In the genomic region with DNA sequence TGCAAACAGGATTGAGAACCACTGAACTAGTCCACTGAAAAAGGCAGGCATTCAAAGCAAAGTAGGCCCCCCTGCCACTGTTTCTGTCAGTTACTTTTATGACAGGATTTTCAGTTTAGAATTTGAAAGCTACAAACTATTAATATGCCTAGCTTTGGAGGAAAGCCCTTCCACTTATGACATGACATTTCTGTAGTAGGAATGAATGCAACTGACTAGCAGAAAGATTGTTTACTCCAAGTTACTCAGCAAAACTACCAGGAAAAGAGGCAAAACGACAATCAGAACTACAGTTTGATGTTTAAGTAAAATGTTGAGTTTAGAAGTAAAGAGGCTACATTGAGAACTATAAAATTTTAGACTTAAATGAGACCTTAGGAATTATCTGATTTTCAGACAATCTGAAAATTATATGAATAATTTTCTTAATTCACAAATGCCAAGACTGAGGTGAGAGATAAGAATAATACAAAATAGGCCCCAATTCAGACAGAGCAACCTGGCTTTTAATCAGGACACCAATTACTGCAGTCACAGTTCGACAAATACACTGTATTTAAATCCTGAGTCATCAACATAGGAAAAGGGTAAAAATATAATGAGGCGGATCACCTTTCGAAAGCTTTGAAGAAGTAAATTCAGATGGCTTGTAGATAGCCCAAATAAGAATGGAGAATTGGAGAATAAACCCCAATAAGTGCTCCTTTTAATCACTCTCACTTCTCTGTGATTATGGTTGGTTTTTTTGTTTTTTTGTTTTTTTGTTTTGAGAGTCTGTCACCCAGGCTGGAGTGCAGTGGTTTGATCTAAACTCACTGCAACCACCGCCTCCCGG, we compare ENCODE assay signal across 9 cellular contexts. TPM values are rescaled to one million over a fixed set of nuclear protein-coding genes. Genes with fewer than 3 reads are reported as not detected.
A peak's percentile ranks its signal among the peaks of the same experiment; 100 is the strongest.
DNase-seq lines count a peak whose midpoint lies in the region; ATAC-seq and TF ChIP-seq lines count a peak whose summit lies in the region.
"Had no signal": no experiment of that assay in that cellular context is flagged by ENCODE, and none has a peak within 500 bp of the region (broad histone marks: within the 10 kb centered on the region; RNA-seq: fewer than 3 reads in every experiment).

No MANE protein-coding gene starts in this region.

- no peak overlapping the region for H3K4me3 ChIP-seq in CD4-positive, CD25-positive, alpha-beta regulatory T cell (ENCODE audit: low read depth, low read length)
- peak overlapping the region; percentile 93; the same call in 1 of the 2 replicates for H3K4me3 ChIP-seq in Karpas-422 (ENCODE audit: low read length)
- peak overlapping the region in 1 of 2 donors; percentile 95 for H3K4me3 ChIP-seq in gastroesophageal sphincter

- no peaks in the 10 kb centered on the region for H3K9me2 ChIP-seq in Karpas-422 (replicated peaks; ENCODE audit: insufficient read depth, low read length)

- H3K4me3 Mint-ChIP-seq in CD4-positive, CD25-positive, alpha-beta regulatory T cell: peak overlapping the region; percentile 92 to 100 (median 96)
- peak overlapping the region; percentile 6 for H3K4me3 Mint-ChIP-seq in central memory CD8-positive, alpha-beta T cell
- H3K4me3 Mint-ChIP-seq in naive thymus-derived CD8-positive, alpha-beta T cell: peak overlapping the region in 9 of 10 donors; percentile 30 to 99 (median 98)

- no peak for TF ChIP-seq CTCF in gastroesophageal sphincter (IDR thresholded peaks at IDR 0.05)

- H3K27me3 Mint-ChIP-seq in CD4-positive, CD25-positive, alpha-beta regulatory T cell: peaks cover 4% of the 10 kb centered on the region
- H3K27me3 Mint-ChIP-seq in central memory CD8-positive, alpha-beta T cell: no peaks in the 10 kb centered on the region
- H3K27me3 Mint-ChIP-seq in naive thymus-derived CD8-positive, alpha-beta T cell: no peaks in the 10 kb centered on the region

- no peak overlapping the region for H3K9ac ChIP-seq in Karpas-422 (ENCODE audit: low read length)

- H3K4me2 ChIP-seq in Karpas-422 (ENCODE audit: low read depth, low read length, poor library complexity, severe bottlenecking): peak overlapping the region; percentile 98

- H3K27me3 ChIP-seq in CD4-positive, CD25-positive, alpha-beta regulatory T cell (ENCODE audit: control insufficient read depth, insufficient read depth, low read length): no peaks in the 10 kb centered on the region
- no peaks in the 10 kb centered on the region for H3K27me3 ChIP-seq in Karpas-422 (ENCODE audit: low read length)
- no peaks in the 10 kb centered on the region for H3K27me3 ChIP-seq in gastroesophageal sphincter

- TF ChIP-seq POLR2A in gastroesophageal sphincter (IDR thresholded peaks at IDR 0.05): no peak

- H2AFZ ChIP-seq in Karpas-422 (ENCODE audit: low read length): no peak overlapping the region

- peaks cover 23% of the 10 kb centered on the region for H3K36me3 ChIP-seq in CD4-positive, CD25-positive, alpha-beta regulatory T cell (ENCODE audit: control insufficient read depth, insufficient read depth, low read length)
- H3K36me3 ChIP-seq in Karpas-422 (ENCODE audit: insufficient read depth, low read length) (no peaks in the 10 kb centered on the region), gastroesophageal sphincter (peaks cover 0 to 25% of the 10 kb centered on the region in 2 donors)

- POLR2A ChIA-PET in naive thymus-derived CD8-positive, alpha-beta T cell (lab: Charles Lee): interaction anchor here (3.7 kb wide), 1 partner anchor 72 kb away, joined by 28 read pairs; a partner anchor contains a TSS

- H3K4me1 Mint-ChIP-seq in CD4-positive, CD25-positive, alpha-beta regulatory T cell: peaks cover 30 to 44% (median 36%) of the 10 kb centered on the region in 4 donors
- peaks cover 41% of the 10 kb centered on the region for H3K4me1 Mint-ChIP-seq in central memory CD8-positive, alpha-beta T cell
- peaks cover 17 to 45% (median 44%) of the 10 kb centered on the region in 4 donors for H3K4me1 Mint-ChIP-seq in naive thymus-derived CD8-positive, alpha-beta T cell

- no peak overlapping the region for H3K27ac ChIP-seq in CD4-positive, CD25-positive, alpha-beta regulatory T cell (ENCODE audit: insufficient read depth, low read length, poor library complexity, severe bottlenecking)
- H3K27ac ChIP-seq in Karpas-422 (ENCODE audit: low read length) (no peak overlapping the region), gastroesophageal sphincter (peak overlapping the region in 2 of 4 donors; percentile 95 to 96)

- TF ChIP-seq EP300 in gastroesophageal sphincter (IDR thresholded peaks at IDR 0.05): no peak

- peaks cover 20% of the 10 kb centered on the region for H3K36me3 Mint-ChIP-seq in CD4-positive, CD25-positive, alpha-beta regulatory T cell
- peaks cover 23% of the 10 kb centered on the region for H3K36me3 Mint-ChIP-seq in central memory CD8-positive, alpha-beta T cell (ENCODE audit: insufficient read depth)
- H3K36me3 Mint-ChIP-seq in naive thymus-derived CD8-positive, alpha-beta T cell: peaks cover 8 to 28% (median 24%) of the 10 kb centered on the region in 3 donors

- no peaks in the 10 kb centered on the region for H4K20me1 ChIP-seq in Karpas-422 (ENCODE audit: insufficient read depth, low read depth, low read length)

- H3K9me3 ChIP-seq in CD4-positive, CD25-positive, alpha-beta regulatory T cell (ENCODE audit: control insufficient read depth in 2 of 2, low read length in 2 of 2): no peaks in the 10 kb centered on the region
- H3K9me3 ChIP-seq in Karpas-422 (ENCODE audit: low read length) (no peaks in the 10 kb centered on the region), gastroesophageal sphincter (no peaks in the 10 kb centered on the region)

- H3K79me2 ChIP-seq in Karpas-422 (ENCODE audit: low read length): peaks cover 55% of the 10 kb centered on the region

- peak overlapping the region in 1 of 3 donors; percentile 91 for H3K27ac Mint-ChIP-seq in CD4-positive, CD25-positive, alpha-beta regulatory T cell
- no peak overlapping the region for H3K27ac Mint-ChIP-seq in central memory CD8-positive, alpha-beta T cell (ENCODE audit: low read depth)
- H3K27ac Mint-ChIP-seq in naive thymus-derived CD8-positive, alpha-beta T cell: peak overlapping the region in 1 of 10 donors; percentile 7

- H3K9me3 Mint-ChIP-seq in CD4-positive, CD25-positive, alpha-beta regulatory T cell: no peaks in the 10 kb centered on the region
- no peaks in the 10 kb centered on the region for H3K9me3 Mint-ChIP-seq in central memory CD8-positive, alpha-beta T cell
- H3K9me3 Mint-ChIP-seq in naive thymus-derived CD8-positive, alpha-beta T cell: peaks cover 0 to 7% (median under 1%) of the 10 kb centered on the region in 9 donors

- ATAC-seq in CD4-positive, CD25-positive, alpha-beta regulatory T cell (ENCODE audit: low read depth in 2 of 2): no peak
- no peak for ATAC-seq in central memory CD8-positive, alpha-beta T cell (replicated peaks; ENCODE audit: extremely low read depth, poor library complexity, severe bottlenecking)
- no peak for ATAC-seq in naive thymus-derived CD8-positive, alpha-beta T cell
- ATAC-seq in HG02981 (IDR thresholded peaks at IDR 0.05; ENCODE audit: unreplicated experiment) (no peak), GM19463 (IDR thresholded peaks at IDR 0.05; ENCODE audit: unreplicated experiment) (no peak), HG03520 (IDR thresholded peaks at IDR 0.05; ENCODE audit: unreplicated experiment) (no peak), gastroesophageal sphincter (no peak)

- peaks cover 14% of the 10 kb centered on the region for H3K4me1 ChIP-seq in CD4-positive, CD25-positive, alpha-beta regulatory T cell (ENCODE audit: control insufficient read depth, insufficient read depth, low read length, poor library complexity, severe bottlenecking)
- H3K4me1 ChIP-seq in Karpas-422 (ENCODE audit: low read length) (peaks cover 30% of the 10 kb centered on the region), gastroesophageal sphincter (peaks cover 0 to 53% (median 3%) of the 10 kb centered on the region in 3 donors)

- DNase-seq in CD4-positive, CD25-positive, alpha-beta regulatory T cell: no peak
- no peak for DNase-seq in Karpas-422
- no peak for DNase-seq in central memory CD8-positive, alpha-beta T cell (ENCODE audit: low spot score in 2 of 2)
- DNase-seq in naive thymus-derived CD8-positive, alpha-beta T cell: no peak
- DNase-seq: activated CD4-positive, CD25-positive, alpha-beta regulatory T cell treated with anti-CD3 and anti-CD28 coated beads, Interleukin-2, amount 50 U/mL, for 72 hours had no signal

- 55 to 83% methylated on average over 4 to 6 of the region's 6 CpGs for WGBS in gastroesophageal sphincter (ENCODE audit: low coverage in 1 of 2), 2 donors

RNA-seq across cellular contexts. Expression of a gene that starts 2.2 kb away (rescaled TPM):
- total RNA-seq in CD4-positive, CD25-positive, alpha-beta regulatory T cell: 10.4 TPM
- polyA plus RNA-seq in CD4-positive, CD25-positive, alpha-beta regulatory T cell: 1 to 10 TPM; 2.4 to 6.4 (median 3.1) TPM
- total RNA-seq in Karpas-422 (2014; rRNA removed; shearing (Covaris generic); ENCODE audit: low replicate concordance): 6.7 and 12.4 TPM in 2 replicates
- total RNA-seq in naive thymus-derived CD8-positive, alpha-beta T cell: 10 to 100 TPM; 19.5 to 20.2 TPM
- 1 to 10 TPM; 2.3 to 4.3 (median 2.4) TPM for polyA plus RNA-seq in naive thymus-derived CD8-positive, alpha-beta T cell
- 10 to 100 TPM; 24.9 to 51.4 (median 39.4) TPM for total RNA-seq in gastroesophageal sphincter

RNA-seq across cellular contexts. Expression of a gene that starts 55.1 kb away (rescaled TPM):
- 1.9 TPM for total RNA-seq in CD4-positive, CD25-positive, alpha-beta regulatory T cell
- 1 to 10 TPM in 1 of 4 donors, under 1 TPM in 3; 0.28 to 1.9 (median 0.90) TPM for polyA plus RNA-seq in CD4-positive, CD25-positive, alpha-beta regulatory T cell
- not detected in 2 replicates for total RNA-seq in Karpas-422 (2014; rRNA removed; shearing (Covaris generic); ENCODE audit: low replicate concordance)
- 1 to 10 TPM in 1 of 2 experiments, under 1 TPM in 1; 0.91 to 1.2 TPM for total RNA-seq in naive thymus-derived CD8-positive, alpha-beta T cell
- under 1 TPM; 0.16 to 0.43 (median 0.22) TPM for polyA plus RNA-seq in naive thymus-derived CD8-positive, alpha-beta T cell
- total RNA-seq in gastroesophageal sphincter: 1 to 10 TPM; 1.1 to 8.6 (median 2.2) TPM

Comparison
In these comparisons a context has a peak if more than half of its experiments do, and no peak if none do; other contexts are left out.
1. H3K4me3 Mint-ChIP-seq: peak in every context shown above with its lines; median percentile 98 in naive thymus-derived CD8-positive, alpha-beta T cell; 96 in CD4-positive, CD25-positive, alpha-beta regulatory T cell; 6 in central memory CD8-positive, alpha-beta T cell.